ENCODE assay signal across 31 cellular contexts in genomic region chr15:57089815-57090214, GRCh38.
"Had no signal": no experiment of that assay in that cellular context is flagged by ENCODE, and none has a peak within 500 bp of the region (broad histone marks: within the 10 kb centered on the region; RNA-seq: fewer than 3 reads in every experiment).

No MANE protein-coding gene starts in this region.

- H3K9me3 Mint-ChIP-seq: activated CD4-positive, alpha-beta memory T cell treated with anti-CD3 and anti-CD28 coated beads for 36 hours; activated CD4-positive, alpha-beta T cell treated with anti-CD3 and anti-CD28 coated beads, Interleukin-2, amount 10 ng/mL, durations not matched to agents 24 days and 14 days; activated naive CD4-positive, alpha-beta T cell treated with anti-CD3 and anti-CD28 coated beads for 36 hours; activated T-helper 1 cell treated with anti-CD3 and anti-CD28 coated beads, Interleukin-12 subunit alpha, Interleukin-12 subunit beta, Interleukin-2, Interleukin-4 antibody, amounts not matched to agents 30 ng/mL and 10 ng/mL and 1 ng/mL, durations not matched to agents 14 hours and 24 hours and 36 hours; central memory CD8-positive, alpha-beta T cell; dendritic cell treated with granulocyte-macrophage colony-stimulating factor and Interleukin-4, amounts not matched to agents 40 ng/mL and 50 ng/mL, for 4 days; mesothelial cell of epicardium; naive B cell; neural crest cell; stimulated activated naive B cell treated with anti-CD40 and anti-IgM and Interleukin-4, amounts not matched to agents 10 μg/mL and 1 μg/mL and 100 μg/mL, for 72 hours had no signal

- H3K4me3 ChIP-seq: gastrocnemius medialis, hepatocyte, pancreas, psoas muscle, right atrium auricular region, smooth muscle cell, stomach, suprapubic skin, tibial artery had no signal

- H3K27ac Mint-ChIP-seq: activated CD4-positive, alpha-beta memory T cell treated with anti-CD3 and anti-CD28 coated beads for 36 hours; activated CD4-positive, alpha-beta T cell treated with anti-CD3 and anti-CD28 coated beads, Interleukin-2, amount 10 ng/mL, durations not matched to agents 24 days and 14 days; activated naive CD4-positive, alpha-beta T cell treated with anti-CD3 and anti-CD28 coated beads for 36 hours; activated T-helper 1 cell treated with anti-CD3 and anti-CD28 coated beads, Interleukin-12 subunit alpha, Interleukin-12 subunit beta, Interleukin-2, Interleukin-4 antibody, amounts not matched to agents 30 ng/mL and 10 ng/mL and 1 ng/mL, durations not matched to agents 14 hours and 24 hours and 36 hours; dendritic cell treated with granulocyte-macrophage colony-stimulating factor and Interleukin-4, amounts not matched to agents 40 ng/mL and 50 ng/mL, for 4 days; stimulated activated naive B cell treated with anti-CD40 and anti-IgM and Interleukin-4, amounts not matched to agents 10 μg/mL and 1 μg/mL and 100 μg/mL, for 72 hours had no signal

- DNase-seq: activated CD4-positive, alpha-beta memory T cell treated with anti-CD3 and anti-CD28 coated beads for 36 hours; activated CD4-positive, alpha-beta T cell treated with anti-CD3 and anti-CD28 coated beads, Interleukin-2, amount 10 ng/mL, durations not matched to agents 24 days and 14 days; activated CD4-positive, CD25-positive, alpha-beta regulatory T cell treated with anti-CD3 and anti-CD28 coated beads, Interleukin-2, amount 50 U/mL, for 72 hours; activated CD8-positive, alpha-beta memory T cell treated with anti-CD3 and anti-CD28 coated beads, Interleukin-2, amount 50 U/mL, for 4 hours; activated effector memory CD4-positive, alpha-beta T cell treated with anti-CD3 and anti-CD28 coated beads, Interleukin-2, amount 50 U/mL, for 16 hours; activated naive CD4-positive, alpha-beta T cell treated with anti-CD3 and anti-CD28 coated beads for 36 hours; activated T-cell treated with anti-CD3 and anti-CD28 coated beads, Interleukin-2, amount 50 U/mL, for 1 hour; amniotic stem cell; effector CD4-positive, alpha-beta T cell; gastrocnemius medialis; left cardiac atrium; mammary epithelial cell; naive B cell; nucleus accumbens; pancreas; psoas muscle; stimulated activated CD4-positive, alpha-beta T cell treated with anti-CD3 and anti-CD28 coated beads, Interleukin-1b, Interleukin-23, amount 100 ng/mL, for 48 hours; stimulated activated naive B cell treated with anti-CD40 and anti-IgM and Interleukin-4, amounts not matched to agents 10 μg/mL and 1 μg/mL and 100 μg/mL, for 72 hours; stomach; T-helper 9 cell; tibial artery had no signal

- H2AFZ ChIP-seq: hepatocyte had no signal

- H3K4me3 Mint-ChIP-seq: activated CD4-positive, alpha-beta memory T cell treated with anti-CD3 and anti-CD28 coated beads for 36 hours; activated CD4-positive, alpha-beta T cell treated with anti-CD3 and anti-CD28 coated beads, Interleukin-2, amount 10 ng/mL, durations not matched to agents 24 days and 14 days; activated naive CD4-positive, alpha-beta T cell treated with anti-CD3 and anti-CD28 coated beads for 36 hours; activated T-helper 1 cell treated with anti-CD3 and anti-CD28 coated beads, Interleukin-12 subunit alpha, Interleukin-12 subunit beta, Interleukin-2, Interleukin-4 antibody, amounts not matched to agents 30 ng/mL and 10 ng/mL and 1 ng/mL, durations not matched to agents 14 hours and 24 hours and 36 hours; central memory CD8-positive, alpha-beta T cell; dendritic cell treated with granulocyte-macrophage colony-stimulating factor and Interleukin-4, amounts not matched to agents 40 ng/mL and 50 ng/mL, for 4 days; mesothelial cell of epicardium; naive B cell; stimulated activated naive B cell treated with anti-CD40 and anti-IgM and Interleukin-4, amounts not matched to agents 10 μg/mL and 1 μg/mL and 100 μg/mL, for 72 hours had no signal

- H3K27me3 ChIP-seq: gastrocnemius medialis, hepatocyte, pancreas, right atrium auricular region, stomach, suprapubic skin, tibial artery had no signal

- ATAC-seq: gastrocnemius medialis; left cardiac atrium; pancreas; psoas muscle; stimulated activated naive B cell treated with anti-CD40 and anti-IgM and Interleukin-4, amounts not matched to agents 10 μg/mL and 1 μg/mL and 100 μg/mL, for 72 hours had no signal

- H3K36me3 ChIP-seq: pancreas, right atrium auricular region, suprapubic skin had no signal

- H3K4me2 ChIP-seq: hepatocyte, smooth muscle cell had no signal

- H3K27ac ChIP-seq: gastrocnemius medialis, hepatocyte, pancreas, psoas muscle, right atrium auricular region, stomach, suprapubic skin, tibial artery, VCaP had no signal

- H3K4me1 ChIP-seq: right atrium auricular region, suprapubic skin, tibial artery had no signal

- H3K9me3 ChIP-seq: gastrocnemius medialis, pancreas, psoas muscle, right atrium auricular region, stomach, suprapubic skin, tibial artery had no signal

- H3K27me3 Mint-ChIP-seq: activated CD4-positive, alpha-beta memory T cell treated with anti-CD3 and anti-CD28 coated beads for 36 hours; activated CD4-positive, alpha-beta T cell treated with anti-CD3 and anti-CD28 coated beads, Interleukin-2, amount 10 ng/mL, durations not matched to agents 24 days and 14 days; central memory CD8-positive, alpha-beta T cell; dendritic cell treated with granulocyte-macrophage colony-stimulating factor and Interleukin-4, amounts not matched to agents 40 ng/mL and 50 ng/mL, for 4 days; naive B cell; stimulated activated naive B cell treated with anti-CD40 and anti-IgM and Interleukin-4, amounts not matched to agents 10 μg/mL and 1 μg/mL and 100 μg/mL, for 72 hours had no signal
